ENCODE assay signal across 8 cellular contexts in genomic region chr17:44707755-44708400, GRCh38. TPM values are rescaled to one million over a fixed set of nuclear protein-coding genes. Genes with fewer than 3 reads are reported as not detected.
A peak's percentile ranks its signal among the peaks of the same experiment; 100 is the strongest.
DNase-seq lines count a peak whose midpoint lies in the region; ATAC-seq, FAIRE-seq and TF ChIP-seq lines count a peak whose summit lies in the region.

No MANE protein-coding gene starts in this region.

- no peak for ATAC-seq in natural killer cell

- H4K20me1 ChIP-seq in astrocyte (ENCODE audit: insufficient read depth, low read length) = no peaks in the 10 kb centered on the region

- no peak overlapping the region for H3K27ac Mint-ChIP-seq in astrocyte (ENCODE audit: unreplicated experiment)
- no peak overlapping the region for H3K27ac Mint-ChIP-seq in natural killer cell

- H3K4me2 ChIP-seq in astrocyte (ENCODE audit: low read length) = peak overlapping the region; percentile 95

- H3K9ac ChIP-seq in astrocyte (ENCODE audit: low read length) = peak overlapping the region; percentile 90

- peaks cover 2% of the 10 kb centered on the region for H3K27me3 Mint-ChIP-seq in astrocyte (ENCODE audit: low read depth, unreplicated experiment)
- H3K27me3 Mint-ChIP-seq in natural killer cell (ENCODE audit: low read depth in 2 of 2) = peaks cover 3 to 9% of the 10 kb centered on the region in 2 donors

- peak overlapping the region; percentile 81 for H3K27ac ChIP-seq in astrocyte (ENCODE audit: low read depth, low read length)
- H3K27ac ChIP-seq in tibial artery = peak overlapping the region; percentile 68 to 69

- no peak for FAIRE-seq in astrocyte (lab: Jason Lieb, UNC)

- intact Hi-C loops in tibial artery (cut with DNase I; ENCODE audit: low total_unique reads) (no loop called here), natural killer cell (cut with micrococcal nuclease) (loop anchor here (1.0 kb wide), 1 partner anchor 19 kb away; the partner anchor contains the start of gene CCDC43)

- TF ChIP-seq CTCF in astrocyte (IDR thresholded peaks at IDR 0.05; ENCODE audit: insufficient read depth, low read depth, low read length) (no peak), kidney epithelial cell (IDR thresholded peaks at IDR 0.05; ENCODE audit: insufficient read depth, low read length, poor library complexity, severe bottlenecking) (no peak), tibial artery (IDR thresholded peaks at IDR 0.05) (no peak), natural killer cell (IDR thresholded peaks at IDR 0.05) (no peak)

- peak; percentile 33 for DNase-seq in NCI-H2227 treated with DMSO at 0.1 percent for 48 hours (lab: John Stamatoyannopoulos, UW)
- no peak for DNase-seq in NCI-H2227 (lab: John Stamatoyannopoulos, UW; ENCODE audit: unreplicated experiment)
- DNase-seq in astrocyte (ENCODE audit: low read depth) = no peak
- DNase-seq in kidney epithelial cell (ENCODE audit: low read depth) = no peak
- no peak for DNase-seq in tibial artery
- no peak for DNase-seq in activated T-cell treated with anti-CD3 and anti-CD28 coated beads for 4 hours
- no peak for DNase-seq in NCI-H128 (lab: John Stamatoyannopoulos, UW; ENCODE audit: unreplicated experiment)
- no peak for DNase-seq in natural killer cell

- peak overlapping the region; percentile 91 for H2AFZ ChIP-seq in astrocyte (ENCODE audit: low read depth, low read length)

- H3K27me3 ChIP-seq in astrocyte (ENCODE audit: insufficient read depth, low read length) (no peaks in the 10 kb centered on the region), kidney epithelial cell (ENCODE audit: control insufficient read depth, insufficient read depth, low read length) (no peaks in the 10 kb centered on the region), tibial artery (peaks cover 0 to 5% of the 10 kb centered on the region in 2 donors)

- H3K4me3 ChIP-seq in astrocyte (ENCODE audit: insufficient read depth, low read depth, low read length) (peak overlapping the region; percentile 96), kidney epithelial cell (ENCODE audit: low read depth, low read length) (peak overlapping the region; percentile 59), tibial artery (peak overlapping the region; percentile 69 to 74)

- no peaks in the 10 kb centered on the region for H3K9me3 ChIP-seq in astrocyte (ENCODE audit: insufficient read depth, low read depth, low read length)
- no peaks in the 10 kb centered on the region for H3K9me3 ChIP-seq in tibial artery

- H3K36me3 ChIP-seq in astrocyte (ENCODE audit: insufficient read depth, low read length) = no peaks in the 10 kb centered on the region
- no peaks in the 10 kb centered on the region for H3K36me3 ChIP-seq in kidney epithelial cell (ENCODE audit: control insufficient read depth, insufficient read depth, low read length)
- H3K36me3 ChIP-seq in tibial artery = no peaks in the 10 kb centered on the region

- H3K4me1 Mint-ChIP-seq in astrocyte (ENCODE audit: low read depth, unreplicated experiment) = no peaks in the 10 kb centered on the region
- H3K4me1 Mint-ChIP-seq in natural killer cell = no peaks in the 10 kb centered on the region

- H3K4me3 Mint-ChIP-seq in astrocyte (ENCODE audit: unreplicated experiment) = no peak overlapping the region
- no peak overlapping the region for H3K4me3 Mint-ChIP-seq in natural killer cell

- H3K36me3 Mint-ChIP-seq in astrocyte (ENCODE audit: low read depth, unreplicated experiment) (no peaks in the 10 kb centered on the region), natural killer cell (no peaks in the 10 kb centered on the region)

- H3K79me2 ChIP-seq in astrocyte (ENCODE audit: insufficient read depth, low read length) = peaks cover 29% of the 10 kb centered on the region

- H3K9me3 Mint-ChIP-seq in astrocyte (ENCODE audit: unreplicated experiment) (no peaks in the 10 kb centered on the region), natural killer cell (no peaks in the 10 kb centered on the region)

- H3K4me1 ChIP-seq in astrocyte (ENCODE audit: insufficient read depth, low read length) (peaks cover 14% of the 10 kb centered on the region), tibial artery (peaks cover 0 to 15% (median 8%) of the 10 kb centered on the region in 4 donors)

RNA-seq across cellular contexts. Expression of gene DBF4B, which starts 0.6 kb away (rescaled TPM):
- total RNA-seq in astrocyte = 7.5 and 9.5 TPM in 2 replicates
- total RNA-seq in kidney epithelial cell = 6.2 and 10.2 TPM in 2 replicates
- total RNA-seq in natural killer cell = 1 to 10 TPM; 3.0 to 4.1 (median 4.1) TPM

RNA-seq across cellular contexts. Expression of gene CCDC43, which starts 18.3 kb away (rescaled TPM):
- 29.3 and 31.9 TPM in 2 replicates for total RNA-seq in astrocyte
- 22.7 and 23.6 TPM in 2 replicates for total RNA-seq in kidney epithelial cell
- 10 to 100 TPM; 20.2 to 26.9 (median 23.7) TPM for total RNA-seq in natural killer cell

RNA-seq across cellular contexts. Expression of gene ADAM11, which starts 50.9 kb away (rescaled TPM):
- 0.43 and 0.65 TPM in 2 replicates for total RNA-seq in astrocyte
- total RNA-seq in kidney epithelial cell = 0.21 and 1.6 TPM in 2 replicates
- under 1 TPM; 0.18 to 0.28 (median 0.28) TPM for total RNA-seq in natural killer cell

RNA-seq across cellular contexts. Expression of gene MEIOC, which starts 51.6 kb away (rescaled TPM):
- total RNA-seq in astrocyte (0.45 and 0.55 TPM in 2 replicates), kidney epithelial cell (3.8 and 5.6 TPM in 2 replicates), natural killer cell (not detected)
